ENCODE assay signal across 1 cellular context in genomic region chr17:7021993-7022778, GRCh38.
TF ChIP-seq lines count a peak whose summit lies in the region.

No MANE protein-coding gene starts in this region.

TF ChIP-seq in HepG2, 621 proteins besides CTCF, POLR2A, EP300 and RAD21 (continued from another document and continues in another):
- no peak; the same call in 1 of the 2 replicates for TF ChIP-seq SP4 (CRISPR knock-in tag; IDR thresholded peaks at IDR 0.05)
- TF ChIP-seq KDM5A (IDR thresholded peaks at IDR 0.05; ENCODE audit: borderline replicate concordance, low read length) = no peak
- no peak for TF ChIP-seq ZNF563 (CRISPR knock-in tag; IDR thresholded peaks at IDR 0.05)
- no peak for TF ChIP-seq ZBTB37 (CRISPR knock-in tag; IDR thresholded peaks at IDR 0.05)
- no peak for TF ChIP-seq ZNF136 (CRISPR knock-in tag; IDR thresholded peaks at IDR 0.05; ENCODE audit: low read depth)
- TF ChIP-seq ARID4A (CRISPR knock-in tag; IDR thresholded peaks at IDR 0.05; ENCODE audit: borderline replicate concordance) = no peak; the same call in 1 of the 2 replicates
- TF ChIP-seq CBFB (CRISPR knock-in tag; IDR thresholded peaks at IDR 0.05) = no peak; the same call in 1 of the 2 replicates
- TF ChIP-seq ARNTL (CRISPR knock-in tag; IDR thresholded peaks at IDR 0.05) = no peak
- 0 out of 2 replicates have a peak, but pooled peaks have one; percentile 29 for TF ChIP-seq TRAFD1 (CRISPR knock-in tag; IDR thresholded peaks at IDR 0.05; ENCODE audit: borderline replicate concordance)
- no peak for TF ChIP-seq ZNF546 (CRISPR knock-in tag; conservative IDR thresholded peaks at IDR 0.05)
- TF ChIP-seq SMYD3 (CRISPR knock-in tag; IDR thresholded peaks at IDR 0.05) = no peak
- no peak for TF ChIP-seq ATF7 (IDR thresholded peaks at IDR 0.05)
- no peak for TF ChIP-seq ATF7 (CRISPR knock-in tag; IDR thresholded peaks at IDR 0.05)
- no peak for TF ChIP-seq CERS6 (CRISPR knock-in tag; IDR thresholded peaks at IDR 0.05)
- TF ChIP-seq ZMYM3 (CRISPR knock-in tag; IDR thresholded peaks at IDR 0.05) = no peak
- no peak for TF ChIP-seq BHLHE40 (IDR thresholded peaks at IDR 0.05; ENCODE audit: low read length)
- peak; percentile 52; the same call in 1 of the 2 replicates for TF ChIP-seq ZNF501 (CRISPR knock-in tag; IDR thresholded peaks at IDR 0.05)
- peak; percentile 84; the same call in 1 of the 2 replicates for TF ChIP-seq ZMAT3 (CRISPR knock-in tag; conservative IDR thresholded peaks at IDR 0.05)
- no peak for TF ChIP-seq IRF1 (CRISPR knock-in tag; IDR thresholded peaks at IDR 0.05; ENCODE audit: low read depth)
- no peak for TF ChIP-seq CAMTA2 (CRISPR knock-in tag; IDR thresholded peaks at IDR 0.05; ENCODE audit: borderline replicate concordance)
- no peak for TF ChIP-seq FOXJ3 (CRISPR knock-in tag; IDR thresholded peaks at IDR 0.05; ENCODE audit: borderline replicate concordance)
- no peak for TF ChIP-seq ZBTB40 (IDR thresholded peaks at IDR 0.05)
- TF ChIP-seq ZBTB40 (CRISPR knock-in tag; IDR thresholded peaks at IDR 0.05) = no peak
- TF ChIP-seq RFXAP (CRISPR knock-in tag; IDR thresholded peaks at IDR 0.05; ENCODE audit: borderline replicate concordance) = no peak
- TF ChIP-seq DZIP1 (CRISPR knock-in tag; IDR thresholded peaks at IDR 0.05) = no peak
- no peak for TF ChIP-seq ZSCAN20 (CRISPR knock-in tag; IDR thresholded peaks at IDR 0.05; ENCODE audit: borderline replicate concordance)
- no peak for TF ChIP-seq TFAP4 (IDR thresholded peaks at IDR 0.05; ENCODE audit: borderline replicate concordance, low read depth)
- TF ChIP-seq ZNF335 (CRISPR knock-in tag; IDR thresholded peaks at IDR 0.05) = no peak
- no peak for TF ChIP-seq ZNF503 (CRISPR knock-in tag; IDR thresholded peaks at IDR 0.05)
- TF ChIP-seq KDM3A (CRISPR knock-in tag; IDR thresholded peaks at IDR 0.05; ENCODE audit: low read depth) = peak; percentile 59; the same call in 1 of the 2 replicates
- no peak for TF ChIP-seq ZNF589 (CRISPR knock-in tag; conservative IDR thresholded peaks at IDR 0.05)
- 0 out of 2 replicates have a peak, but pooled peaks have one; percentile 68 for TF ChIP-seq KLF6 (CRISPR knock-in tag; IDR thresholded peaks at IDR 0.05)
- no peak for TF ChIP-seq ATF1 (CRISPR knock-in tag; IDR thresholded peaks at IDR 0.05)
